ENCODE assay signal across 7 cellular contexts in the genomic region with DNA sequence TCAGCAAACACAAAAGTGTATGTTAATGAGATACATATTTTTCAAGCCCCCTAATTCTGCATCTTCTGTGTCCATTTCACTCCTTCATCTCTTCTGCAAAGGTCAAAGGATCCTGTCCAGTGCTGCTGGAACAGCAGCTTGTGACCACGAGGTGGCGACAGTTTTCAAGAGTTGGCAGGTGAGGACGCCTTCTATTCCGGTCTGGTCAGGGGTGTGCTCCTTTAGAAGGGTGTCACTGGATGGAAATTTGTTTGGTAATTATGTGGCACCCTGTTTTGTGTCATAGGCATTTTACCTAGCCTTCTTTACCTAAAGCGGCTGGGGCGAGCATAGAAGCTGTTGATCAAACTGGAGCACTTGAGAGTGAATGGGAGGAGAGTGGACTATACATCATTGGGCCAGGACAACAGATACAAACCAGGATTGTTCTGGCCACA. TPM values are rescaled to one million over a fixed set of nuclear protein-coding genes. Genes with fewer than 3 reads are reported as not detected.
DNase-seq lines count a peak whose midpoint lies in the region; ATAC-seq and TF ChIP-seq lines count a peak whose summit lies in the region.

No MANE protein-coding gene starts in this region.

- peak; percentile 90 for TF ChIP-seq CTCF in GM12872 (IDR thresholded peaks at IDR 0.05; ENCODE audit: insufficient read depth, low read depth, low read length)

- peak; percentile 82 for ATAC-seq in HG02759 (IDR thresholded peaks at IDR 0.05; ENCODE audit: unreplicated experiment)

- DNase-seq in NCI-H2171 (lab: John Stamatoyannopoulos, UW) (peak; percentile 11), cerebellum (ENCODE audit: low spot score) (peak; percentile 77), left kidney (ENCODE audit: low read depth, low spot score) (peak; percentile 86)
- DNase-seq in activated CD4-positive, alpha-beta T cell treated with anti-CD3 and anti-CD28 coated beads for 1 hour, result peak; percentile 56
- DNase-seq in stimulated activated CD4-positive, alpha-beta T cell treated with anti-CD3 and anti-CD28 coated beads, Interleukin-4, amount 100 ng/mL, for 24 hours, result peak; percentile 81

RNA-seq across cellular contexts. Expression of a gene that starts 32.9 kb away (rescaled TPM):
- not detected for total RNA-seq in cerebellum

RNA-seq across cellular contexts. Expression of a gene that starts 50.8 kb away (rescaled TPM):
- total RNA-seq in cerebellum, result 75.2 TPM

Comparison
In these comparisons a context has a peak if more than half of its experiments do, and no peak if none do; other contexts are left out.
1. Peak in every context shown above with its lines: DNase-seq and ATAC-seq.
2. DNase-seq: peak in every context shown above with its lines; median percentile 86 in left kidney; 81 in stimulated activated CD4-positive, alpha-beta T cell treated with anti-CD3 and anti-CD28 coated beads, Interleukin-4, amount 100 ng/mL, for 24 hours; 77 in cerebellum; 56 in activated CD4-positive, alpha-beta T cell treated with anti-CD3 and anti-CD28 coated beads for 1 hour; 11 in NCI-H2171.